10 cellular contexts compared by ENCODE assay signal in the genomic region with DNA sequence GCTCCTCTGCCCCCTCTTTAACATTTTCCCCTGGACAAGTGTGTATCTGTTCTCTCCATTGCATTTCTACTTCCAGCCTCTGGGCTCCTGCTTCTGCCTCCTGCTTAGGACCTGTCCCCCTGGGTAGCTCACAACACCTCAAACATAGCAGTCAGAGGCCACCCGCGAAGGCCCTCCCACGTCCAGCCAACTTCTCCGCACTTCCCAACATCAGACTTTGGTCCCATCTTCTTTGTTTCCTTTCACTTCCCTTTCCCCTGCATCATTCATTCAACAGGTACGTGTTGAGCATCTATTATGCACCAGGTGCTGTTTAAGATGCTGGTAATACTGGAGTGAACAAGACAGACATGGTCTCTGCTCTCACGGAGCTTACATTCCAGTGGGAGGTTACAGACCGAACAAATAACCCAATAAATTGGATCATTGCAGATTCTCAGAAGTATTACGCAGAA. TPM values are rescaled to one million over a fixed set of nuclear protein-coding genes. Genes with fewer than 3 reads are reported as not detected.
DNase-seq lines count a peak whose midpoint lies in the region; ATAC-seq and TF ChIP-seq lines count a peak whose summit lies in the region.
"Had no signal": no experiment of that assay in that cellular context is flagged by ENCODE, and none has a peak within 500 bp of the region (broad histone marks: within the 10 kb centered on the region; RNA-seq: fewer than 3 reads in every experiment).

No MANE protein-coding gene starts in this region.

- H3K18ac ChIP-seq in IMR-90 (ENCODE audit: low read depth, low read length) = no peak overlapping the region

- H3K27ac Mint-ChIP-seq in CD14-positive monocyte (peak overlapping the region; percentile 26 to 84 (median 66)), naive B cell (peak overlapping the region; percentile 57 to 98 (median 95))
- peak overlapping the region; percentile 99 for H3K27ac Mint-ChIP-seq in central memory CD8-positive, alpha-beta T cell (ENCODE audit: low read depth)

- H3K36me3 Mint-ChIP-seq in CD14-positive monocyte = peaks cover 3 to 5% of the 10 kb centered on the region in 2 donors
- H3K36me3 Mint-ChIP-seq in central memory CD8-positive, alpha-beta T cell (ENCODE audit: insufficient read depth) = peaks cover 36% of the 10 kb centered on the region
- H3K36me3 Mint-ChIP-seq in naive B cell = peaks cover 0 to 5% of the 10 kb centered on the region in 2 donors

- intact Hi-C loops in CD14-positive monocyte (cut with micrococcal nuclease) (loop anchor here in 1 of 2 donors (1.0 kb wide), 1 partner anchor 17 kb away; no protein-coding TSS in a partner anchor), IMR-90 (cut with micrococcal nuclease) (no loop called here)

- H3K4me3 Mint-ChIP-seq in CD14-positive monocyte (peak overlapping the region; percentile 72 to 88), naive B cell (peak overlapping the region; percentile 72 to 98 (median 96))
- peak overlapping the region; percentile 98 for H3K4me3 Mint-ChIP-seq in central memory CD8-positive, alpha-beta T cell

- no peak for TF ChIP-seq RAD21 in IMR-90 (IDR thresholded peaks at IDR 0.05; ENCODE audit: low read length)

- dilution Hi-C loops in IMR-90 (cut with HindIII; ENCODE audit: low sequenced_read_pairs, unreplicated experiment) = no loop called here

- no peak overlapping the region for H3K4me2 ChIP-seq in IMR-90 (ENCODE audit: low read depth, low read length)

- no peak for TF ChIP-seq POLR2A in IMR-90 (IDR thresholded peaks at IDR 0.05; ENCODE audit: low read depth, low read length)

- H3K79me1 ChIP-seq in IMR-90 (ENCODE audit: low read depth in 1 of 2, low read length in 2 of 2) = peaks cover 8 to 13% of the 10 kb centered on the region in 2 experiments; a peak in 3 of 4 replicates

- no peaks in the 10 kb centered on the region for H3K9me3 ChIP-seq in IMR-90 (ENCODE audit: control insufficient read depth, insufficient read depth, low read length)

- no peak overlapping the region for H3K4ac ChIP-seq in IMR-90 (ENCODE audit: low read depth, low read length)

- H2BK120ac ChIP-seq in IMR-90 (ENCODE audit: low read depth, low read length) = no peak overlapping the region

- no peak overlapping the region for H2AK5ac ChIP-seq in IMR-90 (ENCODE audit: low read depth, low read length)

- H3K27me3 Mint-ChIP-seq in CD14-positive monocyte (ENCODE audit: low read depth in 3 of 3) = peaks cover 0 to 2% (median 0%) of the 10 kb centered on the region in 3 donors
- no peaks in the 10 kb centered on the region for H3K27me3 Mint-ChIP-seq in central memory CD8-positive, alpha-beta T cell
- H3K27me3 Mint-ChIP-seq in naive B cell = no peaks in the 10 kb centered on the region

- POLR2A ChIA-PET in IMR-90 (lab: Charles Lee; ENCODE audit: unreplicated experiment) = no interaction called here

- H4K91ac ChIP-seq in IMR-90 (ENCODE audit: insufficient read depth, low read depth, low read length) = no peak overlapping the region

- 0 out of 2 replicates have a peak, but pooled peaks cover 2% of the 10 kb centered on the region for H3K9me1 ChIP-seq in IMR-90 (ENCODE audit: insufficient read depth, low read length)

- H4K20me1 ChIP-seq in IMR-90 (ENCODE audit: insufficient read depth, low read length) = no peaks in the 10 kb centered on the region; the same call in 1 of the 2 replicates

- H3K9me3 Mint-ChIP-seq in CD14-positive monocyte (peaks cover 0 to 2% (median 0%) of the 10 kb centered on the region in 7 donors), naive B cell (no peaks in the 10 kb centered on the region)
- no peaks in the 10 kb centered on the region for H3K9me3 Mint-ChIP-seq in central memory CD8-positive, alpha-beta T cell

- H2BK5ac ChIP-seq in IMR-90 (ENCODE audit: low read depth, low read length, poor library complexity, severe bottlenecking) = no peak overlapping the region

- WGBS in IMR-90 (ENCODE audit: extremely low coverage in 2 of 2, insufficient read length in 1 of 2), 2 experiments = 87% methylated on average over 3 of the region's 8 CpGs; no CpG with 5 or more reads in 1 of the 2 experiments

- H3K27me3 ChIP-seq in IMR-90 (ENCODE audit: control insufficient read depth, insufficient read depth, low read length) = no peaks in the 10 kb centered on the region

- H3K27ac ChIP-seq in IMR-90 (ENCODE audit: insufficient read depth, low read length) = no peak overlapping the region

- H3K36me3 ChIP-seq in IMR-90 (ENCODE audit: control insufficient read depth, insufficient read depth, low read length) = peaks cover 9% of the 10 kb centered on the region

- H3K9ac ChIP-seq in IMR-90 (ENCODE audit: low read depth, low read length) = no peak overlapping the region

- H3K23ac ChIP-seq in IMR-90 (ENCODE audit: low read depth, low read length) = no peak overlapping the region

- H2BK20ac ChIP-seq in IMR-90 (ENCODE audit: low read depth, low read length) = no peak overlapping the region

- peak overlapping the region; percentile 46 for H2AK9ac ChIP-seq in IMR-90 (replicated peaks; ENCODE audit: low read depth, low read length, poor library complexity)

- H2BK15ac ChIP-seq in IMR-90 (ENCODE audit: low read depth, low read length) = no peak overlapping the region

- H3K4me1 ChIP-seq in IMR-90 (ENCODE audit: control insufficient read depth, insufficient read depth, low read length) = peaks cover 5% of the 10 kb centered on the region; the same call in 1 of the 2 replicates

- no peak overlapping the region for H3K14ac ChIP-seq in IMR-90 (replicated peaks; ENCODE audit: low read depth, low read length)

- H3K4me1 Mint-ChIP-seq in CD14-positive monocyte = peaks cover 80% of the 10 kb centered on the region
- H3K4me1 Mint-ChIP-seq in central memory CD8-positive, alpha-beta T cell = peaks cover 90% of the 10 kb centered on the region
- peaks cover 69 to 89% (median 88%) of the 10 kb centered on the region in 3 donors for H3K4me1 Mint-ChIP-seq in naive B cell

- CTCF ChIA-PET in IMR-90 (lab: Yijun Ruan, JAX) = interaction anchor here (0.6 kb wide), 2 partner anchors 64 to 200 kb away, joined by 5 to 6 read pairs; no protein-coding TSS in a partner anchor

- no peak overlapping the region for H4K5ac ChIP-seq in IMR-90 (ENCODE audit: low read depth, low read length)

- DNase-seq in CD14-positive monocyte (ENCODE audit: low spot score) (no peak), IMR-90 (no peak), naive B cell (no peak), UCSD-AML1 (lab: John Stamatoyannopoulos, UW; ENCODE audit: unreplicated experiment) (no peak), SKM-1 treated with dmso at 0.1 percent for 144 hours (lab: John Stamatoyannopoulos, UW; ENCODE audit: unreplicated experiment) (no peak)
- DNase-seq in central memory CD8-positive, alpha-beta T cell (ENCODE audit: low spot score in 2 of 2) = no peak
- no peak for DNase-seq in stimulated activated CD4-positive, alpha-beta T cell treated with anti-CD3 and anti-CD28 coated beads, Interleukin-1b, Interleukin-23, amount 100 ng/mL, for 48 hours
- DNase-seq: hippocampal formation had no signal

- BruUV-seq in IMR-90 (replicated peaks; lab: Mats Ljungman, UMichigan) = no TSS peak

- in situ Hi-C loops in IMR-90 (cut with MboI; ENCODE audit: low sequenced_read_pairs) = loop anchor here (10.0 kb wide), 1 partner anchor 168 kb away; no protein-coding TSS in a partner anchor

- no peak for ATAC-seq in IMR-90 (ENCODE audit: low read depth)
- ATAC-seq in central memory CD8-positive, alpha-beta T cell (replicated peaks; ENCODE audit: extremely low read depth, poor library complexity, severe bottlenecking) = no peak
- ATAC-seq in naive B cell (ENCODE audit: low read depth in 2 of 2) = no peak
- ATAC-seq in HG03196 (IDR thresholded peaks at IDR 0.05; ENCODE audit: unreplicated experiment) = no peak

- H2AFZ ChIP-seq in IMR-90 (replicated peaks; ENCODE audit: low read length, poor library complexity) = no peak overlapping the region

- TF ChIP-seq CTCF in CD14-positive monocyte (IDR thresholded peaks at IDR 0.05) = no peak
- TF ChIP-seq CTCF in IMR-90 (conservative IDR thresholded peaks at IDR 0.05; ENCODE audit: low read depth, low read length) = no peak

- no peak overlapping the region for H4K8ac ChIP-seq in IMR-90 (ENCODE audit: low read depth in 2 of 2, low read length in 2 of 2)

- no peak overlapping the region for H3K4me3 ChIP-seq in IMR-90 (ENCODE audit: insufficient read depth, low read depth, low read length)

- H3K56ac ChIP-seq in IMR-90 (ENCODE audit: extremely low read depth, insufficient read depth, low read length) = no peak overlapping the region

RNA-seq across cellular contexts. Expression of gene C12orf57, which starts 3.1 kb away (rescaled TPM):
- polyA plus RNA-seq in CD14-positive monocyte (10 to 100 TPM; 19.1 to 24.2 TPM), IMR-90 (2012; rRNA removed) (530 and 703 TPM in 2 replicates), naive B cell (ENCODE audit: low read depth in 6 of 6) (100 to 1,000 TPM; 126 to 211 (median 194) TPM)
- 197 and 238 TPM in 2 replicates for total RNA-seq in IMR-90 (2012; rRNA removed)
- polyA plus RNA-seq in IMR-90 (2012; cell fraction: cytosol; rRNA removed) = 1,066 and 1,272 TPM in 2 replicates
- polyA plus RNA-seq in IMR-90 (2012; cell fraction: nucleus; rRNA removed; ENCODE audit: low replicate concordance) = 218 and 334 TPM in 2 replicates

RNA-seq across cellular contexts. Expression of gene RNU7-1, which starts 3.3 kb away (rescaled TPM):
- not detected for polyA plus RNA-seq in CD14-positive monocyte
- not detected in 2 replicates for total RNA-seq in IMR-90 (2012; rRNA removed)
- not detected in 2 replicates for polyA plus RNA-seq in IMR-90 (2012; rRNA removed)
- not detected in 2 replicates for polyA plus RNA-seq in IMR-90 (2012; cell fraction: cytosol; rRNA removed)
- not detected in 2 replicates for polyA plus RNA-seq in IMR-90 (2012; cell fraction: nucleus; rRNA removed; ENCODE audit: low replicate concordance)
- polyA plus RNA-seq in naive B cell (ENCODE audit: low read depth in 6 of 6) = not detected
- polyA plus RNA-seq: adipose tissue had no signal

RNA-seq across cellular contexts. Expression of gene PTPN6, which starts 4.2 kb away (rescaled TPM):
- polyA plus RNA-seq in CD14-positive monocyte (100 to 1,000 TPM; 449 to 562 TPM), IMR-90 (2012; rRNA removed) (0.14 TPM in 1 of 2 replicates, not detected in the other), naive B cell (ENCODE audit: low read depth in 6 of 6) (1,000 to 10,000 TPM in 1 of 6 donors, 100 to 1,000 TPM in 5; 398 to 1,059 (median 612) TPM)
- total RNA-seq in IMR-90 (2012; rRNA removed) = under 0.01 TPM in 1 of 2 replicates, not detected in the other
- 0.08 TPM in 1 of 2 replicates, not detected in the other for polyA plus RNA-seq in IMR-90 (2012; cell fraction: cytosol; rRNA removed)
- polyA plus RNA-seq in IMR-90 (2012; cell fraction: nucleus; rRNA removed; ENCODE audit: low replicate concordance) = 0.66 and 0.67 TPM in 2 replicates

RNA-seq across cellular contexts. Expression of gene ATN1, which starts 19.2 kb away (rescaled TPM):
- polyA plus RNA-seq in CD14-positive monocyte (under 1 TPM in 1 of 2 donors, not detected in 1; 0.40 TPM), IMR-90 (2012; rRNA removed) (58.7 and 59.8 TPM in 2 replicates), naive B cell (ENCODE audit: low read depth in 6 of 6) (1 to 10 TPM in 3 of 6 donors, under 1 TPM in 2, not detected in 1; 0.57 to 2.2 (median 1.1) TPM)
- total RNA-seq in IMR-90 (2012; rRNA removed) = 2.5 and 3.4 TPM in 2 replicates
- polyA plus RNA-seq in IMR-90 (2012; cell fraction: cytosol; rRNA removed) = 40.9 and 41.7 TPM in 2 replicates
- 106 and 200 TPM in 2 replicates for polyA plus RNA-seq in IMR-90 (2012; cell fraction: nucleus; rRNA removed; ENCODE audit: low replicate concordance)

RNA-seq across cellular contexts. Expression of gene PHB2, which starts 23.5 kb away (rescaled TPM):
- polyA plus RNA-seq in CD14-positive monocyte (10 to 100 TPM; 90.6 to 91.9 TPM), IMR-90 (2012; rRNA removed) (286 and 298 TPM in 2 replicates), naive B cell (ENCODE audit: low read depth in 6 of 6) (100 to 1,000 TPM; 107 to 127 (median 114) TPM)
- 219 and 240 TPM in 2 replicates for total RNA-seq in IMR-90 (2012; rRNA removed)
- 237 and 296 TPM in 2 replicates for polyA plus RNA-seq in IMR-90 (2012; cell fraction: cytosol; rRNA removed)
- polyA plus RNA-seq in IMR-90 (2012; cell fraction: nucleus; rRNA removed; ENCODE audit: low replicate concordance) = 247 and 256 TPM in 2 replicates

Comparison
In these comparisons a context has a peak if more than half of its experiments do, and no peak if none do; other contexts are left out.
1. RNA of gene C12orf57, which starts 3.1 kb away (polyA plus RNA-seq): 218 to 1,272 TPM in IMR-90 and 126 to 211 TPM in naive B cell; 19.1 to 24.2 TPM in CD14-positive monocyte; every median in the first group is over 4 times any median in the second.
2. RNA of gene PTPN6, which starts 4.2 kb away (polyA plus RNA-seq): 398 to 1,059 TPM in naive B cell and 449 to 562 TPM in CD14-positive monocyte; 0.08 to 0.67 TPM in IMR-90; every median in the first group is over 100 times any median in the second.
3. Peak in every context shown above with its lines, with median percentiles within 50 percentile points of each other: H3K27ac Mint-ChIP-seq and H3K4me3 Mint-ChIP-seq.